Comparison of ENCODE assay signal across 9 cellular contexts in genomic region chr2:128520787-128521186, GRCh38.
DNase-seq lines count a peak whose midpoint lies in the region; ATAC-seq, FAIRE-seq and TF ChIP-seq lines count a peak whose summit lies in the region.
"Had no signal": no experiment of that assay in that cellular context is flagged by ENCODE, and none has a peak within 500 bp of the region (broad histone marks: within the 10 kb centered on the region; RNA-seq: fewer than 3 reads in every experiment).

No MANE protein-coding gene starts in this region.

- peaks cover 2% of the 10 kb centered on the region for H3K27me3 Mint-ChIP-seq in H9 (ENCODE audit: low read depth)

- no peak for TF ChIP-seq EP300 in H1 (IDR thresholded peaks at IDR 0.05; ENCODE audit: borderline replicate concordance in 1 of 2, low read depth in 2 of 2, low read length in 2 of 2)

- H3K9me3 ChIP-seq in H1 (ENCODE audit: insufficient read depth in 2 of 2, low read depth in 1 of 2, low read length in 1 of 2) (no peaks in the 10 kb centered on the region), H9 (ENCODE audit: control insufficient read depth, low read depth, low read length) (no peaks in the 10 kb centered on the region)
- H3K9me3 ChIP-seq: left lung had no signal

- H3K4me1 ChIP-seq in H1 (replicated peaks in 1 of 4; ENCODE audit: control insufficient read depth in 3 of 4, insufficient read depth in 4 of 4, low read length in 3 of 4) (peaks cover 2 to 6% (median 4%) of the 10 kb centered on the region in 4 experiments; a peak in 4 of 7 replicates), H9 (ENCODE audit: insufficient read depth, low read length) (no peaks in the 10 kb centered on the region; the same call in 1 of the 2 replicates)

- no peak overlapping the region for H3T11ph ChIP-seq in H9 (ENCODE audit: low read length)

- H4K8ac ChIP-seq in H1 (ENCODE audit: extremely low read depth, insufficient read depth, low read length): peak overlapping the region; percentile 31; the same call in 1 of the 2 replicates
- no peak overlapping the region for H4K8ac ChIP-seq in H9 (replicated peaks; ENCODE audit: insufficient read length, low read depth, low read length)

- WGBS in H1 (ENCODE audit: extremely low coverage in 1 of 2, insufficient coverage in 1 of 2, insufficient read length in 1 of 2, insufficient replicate concordance in 2 of 2, low coverage in 1 of 2, low lambda C conversion rate in 2 of 2, missing lambda C conversion rate in 1 of 2), 2 experiments: 92% methylated on average over 8 of the region's 9 CpGs; no CpG with 5 or more reads in 1 of the 2 experiments
- no CpG with 5 or more reads among the region's 9 CpGs for WGBS in H9 (ENCODE audit: extremely low coverage, insufficient read length, low lambda C conversion rate)

- no peak overlapping the region; a peak in 1 of 7 replicates for H3K27ac Mint-ChIP-seq in H9

- peak; percentile 95 for ATAC-seq in GM21447 (IDR thresholded peaks at IDR 0.05; ENCODE audit: unreplicated experiment)
- ATAC-seq in HG03457 (IDR thresholded peaks at IDR 0.05; ENCODE audit: unreplicated experiment): peak; percentile 82
- ATAC-seq in GM19324 (IDR thresholded peaks at IDR 0.05; ENCODE audit: low FRiP score, unreplicated experiment): no peak

- no peak overlapping the region for H4K91ac ChIP-seq in H1 (replicated peaks; ENCODE audit: insufficient read length, low read length)
- no peak overlapping the region for H4K91ac ChIP-seq in H9 (ENCODE audit: insufficient read length, low read depth, low read length)

- no peaks in the 10 kb centered on the region for H3K27me3 ChIP-seq in H1 (replicated peaks in 1 of 4; ENCODE audit: control insufficient read depth in 3 of 4, extremely low read depth in 1 of 4, insufficient read depth in 3 of 4, low read length in 3 of 4)
- no peaks in the 10 kb centered on the region for H3K27me3 ChIP-seq in H9 (ENCODE audit: insufficient read depth, low read length)
- H3K27me3 ChIP-seq: left lung had no signal

- peaks cover 0 to 5% (median 0%) of the 10 kb centered on the region in 3 experiments; a peak in 2 of 7 replicates for H3K36me3 Mint-ChIP-seq in H9 (ENCODE audit: insufficient read depth in 1 of 3, low read depth in 3 of 3)

- H3K9ac ChIP-seq in H1 (replicated peaks in 1 of 4; ENCODE audit: extremely low read depth in 1 of 4, low read depth in 3 of 4, low read length in 3 of 4) (no peak overlapping the region), H9 (ENCODE audit: extremely low read depth, insufficient read length, low read length) (no peak overlapping the region)

- no peak overlapping the region for H2AK5ac ChIP-seq in H1 (ENCODE audit: low read depth, low read length)
- no peak overlapping the region for H2AK5ac ChIP-seq in H9 (ENCODE audit: insufficient read length, low read length)

- H3K14ac ChIP-seq in H1 (ENCODE audit: insufficient read length) (no peak overlapping the region), H9 (ENCODE audit: insufficient read depth, low read length) (no peak overlapping the region)

- H4K5ac ChIP-seq in H1 (ENCODE audit: insufficient read length, low read depth, low read length) (no peak overlapping the region), H9 (ENCODE audit: insufficient read length, low read depth, low read length) (no peak overlapping the region)

- no peaks in the 10 kb centered on the region for H3K23me2 ChIP-seq in H1 (ENCODE audit: low read depth, low read length)
- H3K23me2 ChIP-seq in H9 (ENCODE audit: insufficient read length, low read depth, low read length, poor library complexity, severe bottlenecking): no peaks in the 10 kb centered on the region

- no peak for TF ChIP-seq RAD21 in H1 (IDR thresholded peaks at IDR 0.05 in 1 of 2, conservative IDR thresholded peaks at IDR 0.05 in 1 of 2; ENCODE audit: low read depth in 2 of 2, low read length in 2 of 2)

- POLR2A ChIA-PET in H1 (lab: Charles Lee; ENCODE audit: partially characterized antibody): no interaction called here

- H3K4me3 Mint-ChIP-seq in H9: no peak overlapping the region

- H3K79me1 ChIP-seq in H1 (ENCODE audit: low read depth, low read length) (no peaks in the 10 kb centered on the region), H9 (ENCODE audit: insufficient read depth, low read depth, low read length, poor library complexity, severe bottlenecking) (no peaks in the 10 kb centered on the region)

- H3K23ac ChIP-seq in H1 (ENCODE audit: insufficient read length) (no peak overlapping the region), H9 (ENCODE audit: insufficient read length, low read depth, low read length) (no peak overlapping the region)

- DNase-seq in GM18507 (ENCODE audit: extremely low spot score, insufficient read length, low read depth): peak; percentile 59
- DNase-seq in H1 (ENCODE audit: low read depth in 1 of 2, low spot score in 2 of 2): no peak
- DNase-seq in AML-193 (lab: John Stamatoyannopoulos, UW): no peak
- no peak for DNase-seq in dedifferentiated amniotic fluid mesenchymal stem cell (ENCODE audit: extremely low spot score)
- DNase-seq in H9: no peak
- DNase-seq: left lung had no signal

- no peak overlapping the region for H2BK5ac ChIP-seq in H1 (ENCODE audit: low read depth, low read length)
- no peak overlapping the region for H2BK5ac ChIP-seq in H9 (ENCODE audit: insufficient read length, low read length)

- H3K9me3 Mint-ChIP-seq in H9: peaks cover 0 to 4% of the 10 kb centered on the region in 2 experiments; a peak in 3 of 5 replicates

- H2BK20ac ChIP-seq in H1 (ENCODE audit: low read length): no peak overlapping the region
- H2BK20ac ChIP-seq in H9 (ENCODE audit: low read depth, low read length, poor library complexity, severe bottlenecking): no peak overlapping the region

- H3K18ac ChIP-seq in H1 (ENCODE audit: extremely low read depth, low read length) (no peak overlapping the region), H9 (ENCODE audit: insufficient read length, low read depth, low read length) (no peak overlapping the region)

- no peak for TF ChIP-seq POLR2A in H1 (IDR thresholded peaks at IDR 0.05; ENCODE audit: control extremely low read depth in 1 of 2, low read depth in 2 of 2, low read length in 2 of 2)

- FAIRE-seq in GM18507 (lab: Jason Lieb, UNC) (peak; percentile 74), H1 (lab: Jason Lieb, UNC) (no peak)

- no peak overlapping the region for H3K4me3 ChIP-seq in H1 (ENCODE audit: extremely low read depth in 1 of 4, insufficient read depth in 2 of 4, low read depth in 3 of 4, low read length in 4 of 4)
- H3K4me3 ChIP-seq: left lung had no signal

- no peak overlapping the region for H2BK120ac ChIP-seq in H1 (replicated peaks; ENCODE audit: low read depth, low read length)
- H2BK120ac ChIP-seq in H9 (ENCODE audit: low read depth, low read length, poor library complexity, severe bottlenecking): no peak overlapping the region

- TF ChIP-seq CTCF in H1 (IDR thresholded peaks at IDR 0.05; ENCODE audit: control extremely low read depth in 1 of 3, insufficient read depth in 1 of 3, low read depth in 1 of 3, low read length in 3 of 3) (no peak), H9 (conservative IDR thresholded peaks at IDR 0.05) (no peak)

- H3K4ac ChIP-seq in H1 (replicated peaks; ENCODE audit: insufficient read length, low read depth, low read length) (no peak overlapping the region), H9 (ENCODE audit: low read depth, low read length) (no peak overlapping the region)

- no peaks in the 10 kb centered on the region for H4K20me1 ChIP-seq in H1 (replicated peaks in 1 of 2; ENCODE audit: control insufficient read depth in 1 of 2, insufficient read depth in 2 of 2, low read length in 2 of 2)
- no peaks in the 10 kb centered on the region for H4K20me1 ChIP-seq in H9 (ENCODE audit: control insufficient read depth, insufficient read depth, insufficient read length)

- H2BK15ac ChIP-seq in H1 (ENCODE audit: low read length): no peak overlapping the region
- H2BK15ac ChIP-seq in H9 (ENCODE audit: low read depth, low read length): no peak overlapping the region

- H2BK12ac ChIP-seq in H1 (ENCODE audit: low read depth, low read length) (no peak overlapping the region), H9 (ENCODE audit: insufficient read length, low read depth, low read length) (no peak overlapping the region)

- H3K4me2 ChIP-seq in H1 (ENCODE audit: insufficient read depth in 1 of 2, low read depth in 2 of 2, low read length in 2 of 2) (no peak overlapping the region), H9 (ENCODE audit: insufficient read depth, insufficient read length, low read length) (no peak overlapping the region)

- H3K27ac ChIP-seq in H1 (ENCODE audit: low read depth, low read length) (no peak overlapping the region), H9 (ENCODE audit: insufficient read length, low read depth, low read length) (no peak overlapping the region)
- H3K27ac ChIP-seq: left lung had no signal

- CTCF ChIA-PET in H1 (lab: Charles Lee; ENCODE audit: partially characterized antibody): interaction anchor here (0.9 to 5.3 kb wide), 2 partner anchors 52 to 200 kb away, joined by 3 to 17 read pairs; no protein-coding TSS in a partner anchor

- H3K4me1 Mint-ChIP-seq in H9: peaks cover 15 to 24% of the 10 kb centered on the region in 2 experiments

- H3K56ac ChIP-seq in H1 (replicated peaks; ENCODE audit: insufficient read length, low read depth, low read length) (no peak overlapping the region), H9 (ENCODE audit: insufficient read length, low read depth, low read length) (no peak overlapping the region)

- no peaks in the 10 kb centered on the region for H3K36me3 ChIP-seq in H1 (ENCODE audit: control insufficient read depth in 2 of 4, insufficient read depth in 4 of 4, low read length in 3 of 4)
- H3K36me3 ChIP-seq: left lung had no signal

- H2AFZ ChIP-seq in H1 (ENCODE audit: low read length) (no peak overlapping the region), H9 (ENCODE audit: low read length) (no peak overlapping the region)

- H3K79me2 ChIP-seq in H1 (ENCODE audit: control insufficient read depth in 1 of 2, insufficient read depth in 2 of 2, low read length in 2 of 2) (no peaks in the 10 kb centered on the region), H9 (ENCODE audit: insufficient read depth, low read length) (no peaks in the 10 kb centered on the region)

TF ChIP-seq in H1, 55 proteins besides CTCF, POLR2A, EP300 and RAD21:
- TF ChIP-seq BRCA1 (IDR thresholded peaks at IDR 0.05; ENCODE audit: low read depth, low read length): no peak
- TF ChIP-seq CEBPB (IDR thresholded peaks at IDR 0.05; ENCODE audit: low read depth, low read length): no peak
- TF ChIP-seq BCL11A (IDR thresholded peaks at IDR 0.05; ENCODE audit: low read depth in 2 of 2, low read length in 2 of 2): no peak
- TF ChIP-seq USF2 (IDR thresholded peaks at IDR 0.05; ENCODE audit: low read length): no peak
